ENCODE assay signal across 1 cellular context in genomic region chr17:82507631-82508175, GRCh38.
TF ChIP-seq lines count a peak whose summit lies in the region.

No MANE protein-coding gene starts in this region.

TF ChIP-seq in HepG2, 621 proteins besides CTCF, POLR2A, EP300 and RAD21 (continued from another document):
- TF ChIP-seq ZNF180 (CRISPR knock-in tag; IDR thresholded peaks at IDR 0.05; ENCODE audit: borderline replicate concordance, low read depth) (no peak), ZNF75D (CRISPR knock-in tag; IDR thresholded peaks at IDR 0.05; ENCODE audit: borderline replicate concordance) (no peak), FOXC1 (CRISPR knock-in tag; IDR thresholded peaks at IDR 0.05; ENCODE audit: borderline replicate concordance) (no peak), ZNF639 (CRISPR knock-in tag; conservative IDR thresholded peaks at IDR 0.05) (no peak), ZNF121 (CRISPR knock-in tag; IDR thresholded peaks at IDR 0.05) (no peak), NR0B2 (CRISPR knock-in tag; IDR thresholded peaks at IDR 0.05) (no peak), ZNF629 (CRISPR knock-in tag; conservative IDR thresholded peaks at IDR 0.05) (no peak), HOXD1 (CRISPR knock-in tag; IDR thresholded peaks at IDR 0.05) (no peak), ZNF776 (CRISPR knock-in tag; IDR thresholded peaks at IDR 0.05) (no peak), HIC2 (CRISPR knock-in tag; IDR thresholded peaks at IDR 0.05; ENCODE audit: low read depth) (peak; percentile 56; the same call in 1 of the 2 replicates), SOX6 (IDR thresholded peaks at IDR 0.05) (no peak), SOX6 (CRISPR knock-in tag; IDR thresholded peaks at IDR 0.05) (no peak), FOXA1 (IDR thresholded peaks at IDR 0.05) (no peak), FOXA1 (CRISPR knock-in tag; IDR thresholded peaks at IDR 0.05) (0 out of 2 replicates have a peak, but pooled peaks have one; percentile 42), CBFB (CRISPR knock-in tag; IDR thresholded peaks at IDR 0.05) (no peak), STAT6 (CRISPR knock-in tag; IDR thresholded peaks at IDR 0.05; ENCODE audit: borderline replicate concordance) (no peak), ATF3 (CRISPR knock-in tag; IDR thresholded peaks at IDR 0.05) (no peak), ZNF552 (CRISPR knock-in tag; IDR thresholded peaks at IDR 0.05; ENCODE audit: borderline replicate concordance) (no peak), KMT2B (CRISPR knock-in tag; IDR thresholded peaks at IDR 0.05) (no peak), ZNF12 (CRISPR knock-in tag; IDR thresholded peaks at IDR 0.05) (no peak), ZBTB49 (CRISPR knock-in tag; IDR thresholded peaks at IDR 0.05; ENCODE audit: borderline replicate concordance) (no peak), CERS6 (CRISPR knock-in tag; IDR thresholded peaks at IDR 0.05) (no peak), ZNF263 (CRISPR knock-in tag; IDR thresholded peaks at IDR 0.05) (no peak), ZNF513 (CRISPR knock-in tag; conservative IDR thresholded peaks at IDR 0.05) (no peak), GATAD2A (CRISPR knock-in tag; IDR thresholded peaks at IDR 0.05) (0 out of 2 replicates have a peak, but pooled peaks have one; percentile 35), KAT2B (IDR thresholded peaks at IDR 0.05; ENCODE audit: borderline replicate concordance, low read depth, low read length) (no peak)
